Comparison of ENCODE assay signal across 9 cellular contexts in the genomic region with DNA sequence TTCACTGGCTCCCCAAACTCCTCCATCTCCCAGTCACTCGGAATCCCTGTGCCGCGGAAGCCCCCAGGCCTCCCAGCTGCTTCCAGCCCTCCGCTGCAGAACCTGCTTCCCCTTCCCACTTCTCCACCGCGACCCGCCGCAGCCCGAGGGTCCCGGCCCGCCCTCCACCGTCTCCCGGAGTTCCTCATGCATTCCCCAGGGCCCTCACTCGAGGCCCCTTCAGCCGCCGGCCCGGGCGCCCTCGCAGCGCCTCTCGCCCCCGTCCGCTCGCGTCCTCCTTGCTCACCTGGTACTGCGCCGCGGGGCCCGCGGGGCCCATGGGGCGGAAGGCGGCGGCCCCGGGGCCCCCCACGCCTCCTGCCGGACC. TPM values are rescaled to one million over a fixed set of nuclear protein-coding genes. Genes with fewer than 3 reads are reported as not detected.
DNase-seq lines count a peak whose midpoint lies in the region; ATAC-seq and TF ChIP-seq lines count a peak whose summit lies in the region.
"Had no signal": no experiment of that assay in that cellular context is flagged by ENCODE, and none has a peak within 500 bp of the region (broad histone marks: within the 10 kb centered on the region; RNA-seq: fewer than 3 reads in every experiment).

No MANE protein-coding gene starts in this region.

- H3K36me3 ChIP-seq in BJ (ENCODE audit: control insufficient read depth, insufficient read depth, low read length) (no peaks in the 10 kb centered on the region), iPS-15b (ENCODE audit: control insufficient read depth, insufficient read depth, low read length) (no peaks in the 10 kb centered on the region)

- peak overlapping the region; percentile 89 for H3K9ac ChIP-seq in iPS-15b (ENCODE audit: low read depth, low read length)

- no peak for DNase-seq in BJ (ENCODE audit: low read depth)
- no peak for DNase-seq in activated T-helper 2 cell treated with anti-CD3 and anti-CD28 coated beads, Interferon-gamma antibody, Interleukin-2, Interleukin-4, amounts not matched to agents 10 μg/mL and 5 μg/mL and 100 μg/mL, durations not matched to agents 14 hours and 24 hours and 36 hours (ENCODE audit: low spot score)
- DNase-seq in stimulated activated effector memory CD8-positive, alpha-beta T cell treated with anti-CD3 and anti-CD28 coated beads, Interleukin-12 subunit alpha, Interleukin-12 subunit beta, amount 100 ng/mL, for 72 hours (ENCODE audit: low spot score in 2 of 2): no peak
- no peak for DNase-seq in RPMI8226

- H3K4me1 ChIP-seq in iPS-15b (ENCODE audit: control insufficient read depth, insufficient read depth, low read length): peaks cover 16% of the 10 kb centered on the region

- CTCF ChIA-PET in BJ (lab: Yijun Ruan, JAX): interaction anchor here (1.6 to 1.8 kb wide), 2 partner anchors 26 to 28 kb away, joined by 3 to 5 read pairs; no protein-coding TSS in a partner anchor

- H3K9me3 Mint-ChIP-seq in activated T-helper 2 cell treated with anti-CD3 and anti-CD28 coated beads, Interferon-gamma antibody, Interleukin-2, Interleukin-4, amounts not matched to agents 10 μg/mL and 5 μg/mL and 100 μg/mL, durations not matched to agents 14 hours and 24 hours and 36 hours: no peaks in the 10 kb centered on the region
- no peaks in the 10 kb centered on the region for H3K9me3 Mint-ChIP-seq in stimulated activated effector memory CD8-positive, alpha-beta T cell treated with anti-CD3 and anti-CD28 coated beads, Interleukin-12 subunit alpha, Interleukin-12 subunit beta, amount 100 ng/mL, for 72 hours

- peak overlapping the region; percentile 95 for H3K4me3 Mint-ChIP-seq in activated T-helper 2 cell treated with anti-CD3 and anti-CD28 coated beads, Interferon-gamma antibody, Interleukin-2, Interleukin-4, amounts not matched to agents 10 μg/mL and 5 μg/mL and 100 μg/mL, durations not matched to agents 14 hours and 24 hours and 36 hours (ENCODE audit: low read depth)
- H3K4me3 Mint-ChIP-seq in stimulated activated effector memory CD8-positive, alpha-beta T cell treated with anti-CD3 and anti-CD28 coated beads, Interleukin-12 subunit alpha, Interleukin-12 subunit beta, amount 100 ng/mL, for 72 hours: peak overlapping the region; percentile 89

- ATAC-seq in GM19025 (IDR thresholded peaks at IDR 0.05; ENCODE audit: low read depth, unreplicated experiment) (peak; percentile 28), HG03460 (IDR thresholded peaks at IDR 0.05; ENCODE audit: unreplicated experiment) (peak; percentile 24), esophagus mucosa (no peak)
- ATAC-seq in stimulated activated effector memory CD8-positive, alpha-beta T cell treated with anti-CD3 and anti-CD28 coated beads, Interleukin-12 subunit alpha, Interleukin-12 subunit beta, amount 100 ng/mL, for 72 hours: peak; percentile 53

- peaks cover 24% of the 10 kb centered on the region for H3K4me1 Mint-ChIP-seq in activated T-helper 2 cell treated with anti-CD3 and anti-CD28 coated beads, Interferon-gamma antibody, Interleukin-2, Interleukin-4, amounts not matched to agents 10 μg/mL and 5 μg/mL and 100 μg/mL, durations not matched to agents 14 hours and 24 hours and 36 hours (ENCODE audit: low read depth)
- peaks cover 28% of the 10 kb centered on the region for H3K4me1 Mint-ChIP-seq in stimulated activated effector memory CD8-positive, alpha-beta T cell treated with anti-CD3 and anti-CD28 coated beads, Interleukin-12 subunit alpha, Interleukin-12 subunit beta, amount 100 ng/mL, for 72 hours

- H3K27me3 ChIP-seq in BJ (ENCODE audit: control insufficient read depth, insufficient read depth, low read length) (no peaks in the 10 kb centered on the region), iPS-15b (ENCODE audit: control insufficient read depth, insufficient read depth, low read length) (peaks cover 7% of the 10 kb centered on the region)

- H3K27me3 Mint-ChIP-seq in activated T-helper 2 cell treated with anti-CD3 and anti-CD28 coated beads, Interferon-gamma antibody, Interleukin-2, Interleukin-4, amounts not matched to agents 10 μg/mL and 5 μg/mL and 100 μg/mL, durations not matched to agents 14 hours and 24 hours and 36 hours (ENCODE audit: low read depth): no peaks in the 10 kb centered on the region

- H3K27ac Mint-ChIP-seq in activated T-helper 2 cell treated with anti-CD3 and anti-CD28 coated beads, Interferon-gamma antibody, Interleukin-2, Interleukin-4, amounts not matched to agents 10 μg/mL and 5 μg/mL and 100 μg/mL, durations not matched to agents 14 hours and 24 hours and 36 hours: peak overlapping the region; percentile 92
- H3K27ac Mint-ChIP-seq in stimulated activated effector memory CD8-positive, alpha-beta T cell treated with anti-CD3 and anti-CD28 coated beads, Interleukin-12 subunit alpha, Interleukin-12 subunit beta, amount 100 ng/mL, for 72 hours: peak overlapping the region; percentile 92

- TF ChIP-seq CTCF in BJ (IDR thresholded peaks at IDR 0.05; ENCODE audit: insufficient read depth, low read depth, low read length): no peak

- H3K36me3 Mint-ChIP-seq in activated T-helper 2 cell treated with anti-CD3 and anti-CD28 coated beads, Interferon-gamma antibody, Interleukin-2, Interleukin-4, amounts not matched to agents 10 μg/mL and 5 μg/mL and 100 μg/mL, durations not matched to agents 14 hours and 24 hours and 36 hours (ENCODE audit: low read depth): peaks cover 19% of the 10 kb centered on the region
- H3K36me3 Mint-ChIP-seq in stimulated activated effector memory CD8-positive, alpha-beta T cell treated with anti-CD3 and anti-CD28 coated beads, Interleukin-12 subunit alpha, Interleukin-12 subunit beta, amount 100 ng/mL, for 72 hours: peaks cover 40% of the 10 kb centered on the region

- peak overlapping the region; percentile 82 for H3K4me3 ChIP-seq in BJ (ENCODE audit: low read depth, low read length)
- peak overlapping the region; percentile 94 for H3K4me3 ChIP-seq in iPS-15b (ENCODE audit: low read depth, low read length)

- H3K9me3 ChIP-seq in iPS-15b (ENCODE audit: control insufficient read depth, insufficient read depth, low read length): no peaks in the 10 kb centered on the region

- intact Hi-C loops in activated T-helper 2 cell treated with anti-CD3 and anti-CD28 coated beads, Interferon-gamma antibody, Interleukin-2, Interleukin-4, amounts not matched to agents 10 μg/mL and 5 μg/mL and 100 μg/mL, durations not matched to agents 14 hours and 24 hours and 36 hours (cut with micrococcal nuclease): loop anchor here (2.0 to 10.0 kb wide), 6 partner anchors 100 to 303 kb away; a partner anchor contains a TSS

- POLR2A ChIA-PET in BJ (lab: Charles Lee): no interaction called here

RNA-seq across cellular contexts. Expression of a gene that starts 0.3 kb away (rescaled TPM):
- 57.6 and 80.0 TPM in 2 replicates for polyA plus RNA-seq in BJ (2011; rRNA removed)
- 50.7 and 78.8 TPM in 2 replicates for polyA minus RNA-seq in BJ (2011; rRNA and poly(A)+ RNA removed)
- 129 and 130 TPM in 2 replicates for total RNA-seq in activated T-helper 2 cell treated with anti-CD3 and anti-CD28 coated beads, Interferon-gamma antibody, Interleukin-2, Interleukin-4, amounts not matched to agents 10 μg/mL and 5 μg/mL and 100 μg/mL, durations not matched to agents 14 hours and 24 hours and 36 hours
- 68.3 TPM for total RNA-seq in esophagus mucosa

RNA-seq across cellular contexts. Expression of a gene that starts 14.7 kb away (rescaled TPM):
- polyA plus RNA-seq in BJ (2011; rRNA removed): 36.3 and 42.1 TPM in 2 replicates
- 38.8 and 48.5 TPM in 2 replicates for polyA minus RNA-seq in BJ (2011; rRNA and poly(A)+ RNA removed)
- 75.0 and 80.7 TPM in 2 replicates for total RNA-seq in activated T-helper 2 cell treated with anti-CD3 and anti-CD28 coated beads, Interferon-gamma antibody, Interleukin-2, Interleukin-4, amounts not matched to agents 10 μg/mL and 5 μg/mL and 100 μg/mL, durations not matched to agents 14 hours and 24 hours and 36 hours
- 18.7 TPM for total RNA-seq in esophagus mucosa

RNA-seq across cellular contexts. Expression of a gene that starts 14.9 kb away (rescaled TPM):
- 149 and 151 TPM in 2 replicates for polyA plus RNA-seq in BJ (2011; rRNA removed)
- polyA minus RNA-seq in BJ (2011; rRNA and poly(A)+ RNA removed): 75.7 and 136 TPM in 2 replicates
- 185 and 204 TPM in 2 replicates for total RNA-seq in activated T-helper 2 cell treated with anti-CD3 and anti-CD28 coated beads, Interferon-gamma antibody, Interleukin-2, Interleukin-4, amounts not matched to agents 10 μg/mL and 5 μg/mL and 100 μg/mL, durations not matched to agents 14 hours and 24 hours and 36 hours
- 102 TPM for total RNA-seq in esophagus mucosa

RNA-seq across cellular contexts. Expression of a gene that starts 31.3 kb away (rescaled TPM):
- polyA plus RNA-seq in BJ (2011; rRNA removed): not detected in 2 replicates
- not detected in 2 replicates for polyA minus RNA-seq in BJ (2011; rRNA and poly(A)+ RNA removed)
- not detected in 2 replicates for total RNA-seq in activated T-helper 2 cell treated with anti-CD3 and anti-CD28 coated beads, Interferon-gamma antibody, Interleukin-2, Interleukin-4, amounts not matched to agents 10 μg/mL and 5 μg/mL and 100 μg/mL, durations not matched to agents 14 hours and 24 hours and 36 hours
- total RNA-seq in esophagus mucosa: not detected
- total RNA-seq: RPMI7951 had no signal

RNA-seq across cellular contexts. Expression of a gene that starts 39.6 kb away (rescaled TPM):
- not detected in 2 replicates for polyA plus RNA-seq in BJ (2011; rRNA removed)
- not detected in 2 replicates for polyA minus RNA-seq in BJ (2011; rRNA and poly(A)+ RNA removed)
- total RNA-seq in activated T-helper 2 cell treated with anti-CD3 and anti-CD28 coated beads, Interferon-gamma antibody, Interleukin-2, Interleukin-4, amounts not matched to agents 10 μg/mL and 5 μg/mL and 100 μg/mL, durations not matched to agents 14 hours and 24 hours and 36 hours: not detected in 2 replicates
- total RNA-seq in esophagus mucosa: not detected
- total RNA-seq: RPMI7951 had no signal
